In the genomic region with DNA sequence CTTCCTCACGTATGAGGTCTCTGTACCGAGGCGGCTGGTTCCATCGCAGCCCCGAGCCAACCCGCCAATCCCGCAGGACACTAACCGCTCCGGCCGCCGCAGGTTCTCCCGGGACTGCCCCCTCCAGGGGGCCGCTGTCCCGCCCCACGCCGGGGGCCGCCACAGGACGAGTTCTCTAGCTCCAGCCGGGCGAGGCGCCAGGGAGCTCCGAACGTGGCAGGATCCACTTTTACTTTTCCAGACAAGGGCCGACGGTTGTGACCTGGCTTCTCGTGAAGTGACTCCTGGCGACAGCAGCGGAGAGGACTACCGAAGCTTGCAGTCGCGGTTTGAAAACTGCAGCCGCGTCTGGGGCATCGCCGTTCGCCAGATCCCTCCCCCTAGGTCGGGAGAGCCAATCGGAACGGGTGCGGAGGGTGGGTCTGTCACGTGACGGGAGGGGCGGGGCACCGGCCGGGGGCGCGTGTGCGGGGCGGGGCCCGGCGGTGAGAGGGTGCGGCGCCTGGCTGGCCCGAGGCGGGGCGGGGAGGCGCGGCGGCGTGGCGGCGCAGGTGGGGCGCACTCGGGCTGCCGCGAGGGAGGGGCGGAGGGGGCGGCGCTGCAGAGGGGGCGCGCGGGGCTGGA, we compare ENCODE assay signal across 8 cellular contexts. TPM values are rescaled to one million over a fixed set of nuclear protein-coding genes. Genes with fewer than 3 reads are reported as not detected.
DNase-seq lines count a peak whose midpoint lies in the region; ATAC-seq and TF ChIP-seq lines count a peak whose summit lies in the region.

A gene (minus strand): TSS at position 331 of the 624 bp plus-strand sequence. CDS start 8,195 bp downstream, outside the sequence.

- TF ChIP-seq CTCF in AG04450 (IDR thresholded peaks at IDR 0.05; ENCODE audit: low read depth, low read length), result peak; percentile 31; the same call in 1 of the 2 replicates

- peak within 1 kb of the TSS; percentile 87 for H3K4me3 ChIP-seq in AG04450 (ENCODE audit: low read depth, low read length)

- peaks cover 4% of the 10 kb centered on the region; the same call in 1 of the 2 replicates for H3K9me3 ChIP-seq in AG04450 (ENCODE audit: control insufficient read depth, insufficient read depth, low read length)

- H3K27me3 ChIP-seq in AG04450 (ENCODE audit: control insufficient read depth, insufficient read depth, low read length), result no peaks in the 10 kb centered on the region

- POLR2A ChIA-PET in AG04450 (lab: Yijun Ruan, JAX), result interaction anchor here (0.6 to 1.5 kb wide), 6 partner anchors 61 to 1235 kb away, joined by 3 to 5 read pairs (median 3); a partner anchor contains a TSS

- DNase-seq in AG04450 (ENCODE audit: low read depth, low spot score), result peak; percentile 73
- DNase-seq in NCI-H345 treated with DMSO at 0.1 percent for 48 hours (lab: John Stamatoyannopoulos, UW; ENCODE audit: unreplicated experiment), result peak; percentile 74
- DNase-seq in activated CD4-positive, CD25-positive, alpha-beta regulatory T cell treated with anti-CD3 and anti-CD28 coated beads, Interleukin-2, amount 50 U/mL, for 16 hours (ENCODE audit: low read depth, low spot score), result peak; percentile 96
- DNase-seq in central memory CD4-positive, alpha-beta T cell, result peak; percentile 95
- peak; percentile 98 for DNase-seq in islet precursor cell
- peak; percentile 98 for DNase-seq in stimulated activated CD4-positive, alpha-beta T cell treated with anti-CD3 and anti-CD28 coated beads, Interleukin-12 subunit alpha, Interleukin-12 subunit beta, amount 100 ng/mL, for 4 hours

- ATAC-seq in GM18873 (IDR thresholded peaks at IDR 0.05; ENCODE audit: low FRiP score, unreplicated experiment), result peak; percentile 36
- ATAC-seq in HG03139 (IDR thresholded peaks at IDR 0.05; ENCODE audit: unreplicated experiment), result peak; percentile 43

- CTCF ChIA-PET in AG04450 (lab: Charles Lee), result interaction anchor here (0.8 to 2.1 kb wide), 3 partner anchors 23 to 165 kb away, joined by 4 to 7 read pairs (median 5); no protein-coding TSS in a partner anchor

- H3K27ac ChIP-seq in AG04450 (ENCODE audit: low read depth, low read length), result peak within 1 kb of the TSS; percentile 62

RNA-seq across cellular contexts. Expression of the gene that starts here (rescaled TPM):
- polyA plus RNA-seq in AG04450 (2011; rRNA removed), result 26.0 and 31.8 TPM in 2 replicates
- 20.7 and 34.9 TPM in 2 replicates for polyA minus RNA-seq in AG04450 (2011; rRNA and poly(A)+ RNA removed)

Comparison
In these comparisons a context has a peak if more than half of its experiments do, and no peak if none do; other contexts are left out.
1. Peak in every context shown above with its lines: DNase-seq, ATAC-seq, H3K4me3 ChIP-seq and H3K27ac ChIP-seq.